ENCODE assay signal across 14 cellular contexts in the genomic region with DNA sequence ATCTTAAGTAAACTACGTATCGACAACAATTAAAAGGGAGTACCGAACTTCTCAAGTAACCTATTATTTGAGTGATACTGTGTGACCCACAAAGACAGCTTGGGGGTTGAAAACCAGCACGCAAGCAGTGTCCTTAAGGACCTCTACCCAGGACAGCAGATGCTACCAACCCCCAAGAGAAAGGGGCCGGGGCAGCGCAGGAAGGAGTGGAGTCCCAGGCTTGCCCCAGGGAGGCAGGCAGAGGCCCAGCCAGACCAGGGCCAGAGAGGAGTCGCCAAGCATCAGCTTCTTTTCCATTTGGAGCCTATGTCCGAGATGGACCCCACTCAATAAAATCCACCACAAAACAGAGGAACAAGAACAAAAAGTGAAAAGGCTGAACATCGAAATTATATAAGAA. TPM values are rescaled to one million over a fixed set of nuclear protein-coding genes. Genes with fewer than 3 reads are reported as not detected.
A peak's percentile ranks its signal among the peaks of the same experiment; 100 is the strongest.
DNase-seq lines count a peak whose midpoint lies in the region; ATAC-seq and TF ChIP-seq lines count a peak whose summit lies in the region.
"Had no signal": no experiment of that assay in that cellular context is flagged by ENCODE, and none has a peak within 500 bp of the region (broad histone marks: within the 10 kb centered on the region; RNA-seq: fewer than 3 reads in every experiment).

No MANE protein-coding gene starts in this region.

- no peak overlapping the region; the same call in 1 of the 2 replicates for H3K4me2 ChIP-seq in GM23338
- no peak overlapping the region for H3K4me2 ChIP-seq in fibroblast of lung (ENCODE audit: extremely low read depth, insufficient read depth, low read length)
- no peak overlapping the region for H3K4me2 ChIP-seq in trophoblast cell (ENCODE audit: low read length)

- H4K12ac ChIP-seq in trophoblast cell (ENCODE audit: low read depth, low read length), result no peak overlapping the region

- no peaks in the 10 kb centered on the region for H3K27me3 ChIP-seq in GM23338 (ENCODE audit: insufficient read depth)
- no peaks in the 10 kb centered on the region for H3K27me3 ChIP-seq in fibroblast of lung (ENCODE audit: control insufficient read depth, insufficient read depth, low read length)
- no peaks in the 10 kb centered on the region for H3K27me3 ChIP-seq in trophoblast cell (ENCODE audit: insufficient read depth, low read length)
- H3K27me3 ChIP-seq: transverse colon had no signal

- H4K8ac ChIP-seq in trophoblast cell (ENCODE audit: low read depth, low read length), result no peak overlapping the region

- H3K79me1 ChIP-seq in trophoblast cell (ENCODE audit: low read length), result no peaks in the 10 kb centered on the region

- H3K4me3 ChIP-seq in GM23338, result peak overlapping the region; percentile 35; the same call in 1 of the 2 replicates
- no peak overlapping the region for H3K4me3 ChIP-seq in fibroblast of lung (replicated peaks in 1 of 4; ENCODE audit: control extremely low read depth in 1 of 4, insufficient read depth in 1 of 4, low read depth in 3 of 4, low read length in 4 of 4)
- H3K4me3 ChIP-seq in trophoblast cell (ENCODE audit: low read depth, low read length), result no peak overlapping the region
- H3K4me3 ChIP-seq: skin epidermis, transverse colon had no signal

- TF ChIP-seq CTCF in GM23338 (conservative IDR thresholded peaks at IDR 0.05; ENCODE audit: low read depth in 2 of 2) (no peak), fibroblast of lung (conservative IDR thresholded peaks at IDR 0.05 in 1 of 2, IDR thresholded peaks at IDR 0.05 in 1 of 2; ENCODE audit: low read depth in 1 of 2, low read length in 2 of 2) (no peak)

- no peak for DNase-seq in GM23338 (ENCODE audit: low spot score)
- DNase-seq in activated T-helper 2 cell treated with anti-CD3 and anti-CD28 coated beads, Interferon-gamma antibody, Interleukin-2, Interleukin-4, amounts not matched to agents 10 μg/mL and 5 μg/mL and 100 μg/mL, durations not matched to agents 14 hours and 24 hours and 36 hours (ENCODE audit: low spot score), result no peak
- no peak for DNase-seq in fibroblast of lung (ENCODE audit: low read depth in 2 of 2)
- no peak for DNase-seq in trophoblast cell
- DNase-seq in NCI-H82 treated with DMSO at 0.1 percent for 48 hours (lab: John Stamatoyannopoulos, UW; ENCODE audit: unreplicated experiment), result no peak
- DNase-seq in NCI-H2081 (lab: John Stamatoyannopoulos, UW), result no peak
- no peak for DNase-seq in activated CD8-positive, alpha-beta memory T cell treated with anti-CD3 and anti-CD28 coated beads, Interleukin-2, amount 10 ng/mL, durations not matched to agents 7 days and 5 days
- DNase-seq: activated CD4-positive, alpha-beta T cell treated with anti-CD3 and anti-CD28 coated beads for 4 hours; occipital lobe; T1000; transverse colon had no signal

- no peak overlapping the region for H3K27ac Mint-ChIP-seq in GM23338
- H3K27ac Mint-ChIP-seq in activated T-helper 2 cell treated with anti-CD3 and anti-CD28 coated beads, Interferon-gamma antibody, Interleukin-2, Interleukin-4, amounts not matched to agents 10 μg/mL and 5 μg/mL and 100 μg/mL, durations not matched to agents 14 hours and 24 hours and 36 hours, result peak overlapping the region; percentile 28
- no peak overlapping the region for H3K27ac Mint-ChIP-seq in activated CD8-positive, alpha-beta memory T cell treated with anti-CD3 and anti-CD28 coated beads, Interleukin-2, amount 10 ng/mL, durations not matched to agents 7 days and 5 days

- H3K9me3 ChIP-seq in fibroblast of lung (ENCODE audit: control insufficient read depth, insufficient read depth, low read depth, low read length) (no peaks in the 10 kb centered on the region), trophoblast cell (ENCODE audit: insufficient read depth, low read depth, low read length) (no peaks in the 10 kb centered on the region)
- H3K9me3 ChIP-seq: transverse colon had no signal

- H3K79me2 ChIP-seq in GM23338 (replicated peaks; ENCODE audit: insufficient read depth), result peaks cover 100% of the 10 kb centered on the region
- peaks cover 94% of the 10 kb centered on the region for H3K79me2 ChIP-seq in fibroblast of lung (ENCODE audit: control insufficient read depth, insufficient read depth, low read length)
- H3K79me2 ChIP-seq in trophoblast cell (ENCODE audit: control insufficient read depth, insufficient read depth, low read length, poor library complexity), result peaks cover 20% of the 10 kb centered on the region

- H3K4me1 ChIP-seq in GM23338 (ENCODE audit: insufficient read depth) (peaks cover 59% of the 10 kb centered on the region), fibroblast of lung (ENCODE audit: control insufficient read depth, extremely low read depth, insufficient read depth, low read length) (peaks cover 8% of the 10 kb centered on the region), trophoblast cell (ENCODE audit: control insufficient read depth in 1 of 2, insufficient read depth in 2 of 2, low read length in 2 of 2) (peaks cover 3 to 4% of the 10 kb centered on the region in 2 experiments)

- H3K36me3 Mint-ChIP-seq in GM23338 (ENCODE audit: low read depth), result peaks cover 40% of the 10 kb centered on the region
- peaks cover 58% of the 10 kb centered on the region for H3K36me3 Mint-ChIP-seq in activated T-helper 2 cell treated with anti-CD3 and anti-CD28 coated beads, Interferon-gamma antibody, Interleukin-2, Interleukin-4, amounts not matched to agents 10 μg/mL and 5 μg/mL and 100 μg/mL, durations not matched to agents 14 hours and 24 hours and 36 hours (ENCODE audit: low read depth)
- peaks cover 39% of the 10 kb centered on the region for H3K36me3 Mint-ChIP-seq in activated CD8-positive, alpha-beta memory T cell treated with anti-CD3 and anti-CD28 coated beads, Interleukin-2, amount 10 ng/mL, durations not matched to agents 7 days and 5 days

- H3K14ac ChIP-seq in trophoblast cell (ENCODE audit: low read length), result no peak overlapping the region

- H3K27ac ChIP-seq in GM23338 (ENCODE audit: low read depth) (peak overlapping the region; percentile 88; the same call in 1 of the 2 replicates), fibroblast of lung (ENCODE audit: insufficient read depth, low read length) (peak overlapping the region; percentile 59), trophoblast cell (ENCODE audit: low read depth, low read length) (no peak overlapping the region)

- no peak overlapping the region for H2BK120ac ChIP-seq in trophoblast cell (ENCODE audit: insufficient read depth, low read length, poor library complexity)

- peaks cover 8% of the 10 kb centered on the region for H3K27me3 Mint-ChIP-seq in GM23338 (ENCODE audit: insufficient read depth, low read depth, poor library complexity)
- H3K27me3 Mint-ChIP-seq in activated T-helper 2 cell treated with anti-CD3 and anti-CD28 coated beads, Interferon-gamma antibody, Interleukin-2, Interleukin-4, amounts not matched to agents 10 μg/mL and 5 μg/mL and 100 μg/mL, durations not matched to agents 14 hours and 24 hours and 36 hours (ENCODE audit: low read depth), result no peaks in the 10 kb centered on the region
- no peaks in the 10 kb centered on the region for H3K27me3 Mint-ChIP-seq in activated CD8-positive, alpha-beta memory T cell treated with anti-CD3 and anti-CD28 coated beads, Interleukin-2, amount 10 ng/mL, durations not matched to agents 7 days and 5 days

- no peak overlapping the region for H2BK12ac ChIP-seq in trophoblast cell (ENCODE audit: low read length)

- no peak overlapping the region for H4K91ac ChIP-seq in trophoblast cell (ENCODE audit: low read depth, low read length)

- no peak overlapping the region for H2AFZ ChIP-seq in GM23338
- no peak overlapping the region for H2AFZ ChIP-seq in fibroblast of lung (ENCODE audit: low read length)
- no peak overlapping the region for H2AFZ ChIP-seq in trophoblast cell (ENCODE audit: insufficient read depth, low read length, poor library complexity)

- intact Hi-C loops in activated T-helper 2 cell treated with anti-CD3 and anti-CD28 coated beads, Interferon-gamma antibody, Interleukin-2, Interleukin-4, amounts not matched to agents 10 μg/mL and 5 μg/mL and 100 μg/mL, durations not matched to agents 14 hours and 24 hours and 36 hours (cut with micrococcal nuclease), result no loop called here

- H3K36me3 ChIP-seq in GM23338 (ENCODE audit: insufficient read depth) (peaks cover 39% of the 10 kb centered on the region), fibroblast of lung (ENCODE audit: control insufficient read depth, insufficient read depth, low read length) (peaks cover 19% of the 10 kb centered on the region), trophoblast cell (ENCODE audit: control insufficient read depth in 1 of 2, insufficient read depth in 2 of 2, low read length in 2 of 2) (peaks cover 32% of the 10 kb centered on the region in 2 experiments)

- no peaks in the 10 kb centered on the region for H3K9me3 Mint-ChIP-seq in GM23338
- no peaks in the 10 kb centered on the region for H3K9me3 Mint-ChIP-seq in activated T-helper 2 cell treated with anti-CD3 and anti-CD28 coated beads, Interferon-gamma antibody, Interleukin-2, Interleukin-4, amounts not matched to agents 10 μg/mL and 5 μg/mL and 100 μg/mL, durations not matched to agents 14 hours and 24 hours and 36 hours
- H3K9me3 Mint-ChIP-seq in activated CD8-positive, alpha-beta memory T cell treated with anti-CD3 and anti-CD28 coated beads, Interleukin-2, amount 10 ng/mL, durations not matched to agents 7 days and 5 days (ENCODE audit: low read depth), result no peaks in the 10 kb centered on the region

- H3F3A ChIP-seq in GM23338 (replicated peaks; ENCODE audit: low read depth), result peaks cover 52% of the 10 kb centered on the region

- CTCF ChIA-PET in activated CD8-positive, alpha-beta memory T cell treated with anti-CD3 and anti-CD28 coated beads, Interleukin-2, amount 10 ng/mL, durations not matched to agents 7 days and 5 days (lab: Charles Lee), result interaction anchor here (0.8 to 18.3 kb wide), 4 partner anchors 10 to 41 kb away, joined by 3 to 268 read pairs (median 4); no protein-coding TSS in a partner anchor

- no CpG with 5 or more reads among the region's 9 CpGs for WGBS in trophoblast cell (ENCODE audit: extremely low coverage, insufficient coverage, insufficient read length)

- H3K9me2 ChIP-seq in GM23338 (ENCODE audit: insufficient read depth), result no peaks in the 10 kb centered on the region

- H3K9ac ChIP-seq in fibroblast of lung (ENCODE audit: insufficient read depth, low read length) (no peak overlapping the region), trophoblast cell (ENCODE audit: low read length) (no peak overlapping the region)

- H4K20me1 ChIP-seq in GM23338 (replicated peaks; ENCODE audit: insufficient read depth) (peaks cover 87% of the 10 kb centered on the region), fibroblast of lung (ENCODE audit: control insufficient read depth, extremely low read depth, insufficient read depth, low read length) (peaks cover 4% of the 10 kb centered on the region)

- H3K18ac ChIP-seq in trophoblast cell (ENCODE audit: low read length), result no peak overlapping the region

- no peak overlapping the region for H2BK5ac ChIP-seq in trophoblast cell (ENCODE audit: low read depth, low read length, poor library complexity)

- H3K23ac ChIP-seq in trophoblast cell (ENCODE audit: low read length), result no peak overlapping the region

- no peak overlapping the region for H3K4me3 Mint-ChIP-seq in GM23338
- no peak overlapping the region for H3K4me3 Mint-ChIP-seq in activated T-helper 2 cell treated with anti-CD3 and anti-CD28 coated beads, Interferon-gamma antibody, Interleukin-2, Interleukin-4, amounts not matched to agents 10 μg/mL and 5 μg/mL and 100 μg/mL, durations not matched to agents 14 hours and 24 hours and 36 hours (ENCODE audit: low read depth)
- H3K4me3 Mint-ChIP-seq in activated CD8-positive, alpha-beta memory T cell treated with anti-CD3 and anti-CD28 coated beads, Interleukin-2, amount 10 ng/mL, durations not matched to agents 7 days and 5 days, result no peak overlapping the region

- no peak overlapping the region for H2AK5ac ChIP-seq in trophoblast cell (ENCODE audit: low read length)

- H3K4ac ChIP-seq in trophoblast cell (ENCODE audit: low read depth, low read length), result peak overlapping the region; percentile 95

- ATAC-seq in GM23338, result peak; percentile 18
- no peak for ATAC-seq in HG03354 (IDR thresholded peaks at IDR 0.05; ENCODE audit: poor library complexity, severe bottlenecking, unreplicated experiment)
- ATAC-seq in activated CD8-positive, alpha-beta memory T cell treated with anti-CD3 and anti-CD28 coated beads, Interleukin-2, amount 10 ng/mL, durations not matched to agents 7 days and 5 days, result no peak

- H3K4me1 Mint-ChIP-seq in GM23338, result peaks cover 56% of the 10 kb centered on the region
- H3K4me1 Mint-ChIP-seq in activated T-helper 2 cell treated with anti-CD3 and anti-CD28 coated beads, Interferon-gamma antibody, Interleukin-2, Interleukin-4, amounts not matched to agents 10 μg/mL and 5 μg/mL and 100 μg/mL, durations not matched to agents 14 hours and 24 hours and 36 hours (ENCODE audit: low read depth), result peaks cover 43% of the 10 kb centered on the region
- peaks cover 60% of the 10 kb centered on the region for H3K4me1 Mint-ChIP-seq in activated CD8-positive, alpha-beta memory T cell treated with anti-CD3 and anti-CD28 coated beads, Interleukin-2, amount 10 ng/mL, durations not matched to agents 7 days and 5 days

RNA-seq across cellular contexts. Expression of gene DIDO1, which starts 11.9 kb away (rescaled TPM):
- 147 and 162 TPM in 2 replicates for total RNA-seq in GM23338 (2014; rRNA removed; shearing (Covaris generic))
- polyA plus RNA-seq in GM23338 (2016; fragmentation: Nextera tagmentation; extraction: Ambion mirVana) (61.5 and 72.4 TPM in 2 replicates), fibroblast of lung (25.9 and 28.8 TPM in 2 replicates)
- total RNA-seq in activated T-helper 2 cell treated with anti-CD3 and anti-CD28 coated beads, Interferon-gamma antibody, Interleukin-2, Interleukin-4, amounts not matched to agents 10 μg/mL and 5 μg/mL and 100 μg/mL, durations not matched to agents 14 hours and 24 hours and 36 hours, result 57.9 and 59.8 TPM in 2 replicates
- total RNA-seq in fibroblast of lung, result 27.7 and 33.2 TPM in 2 replicates
- 23.1 and 23.5 TPM in 2 replicates for polyA plus RNA-seq in fibroblast of lung (2012)
- 24.0 and 26.3 TPM in 2 replicates for polyA minus RNA-seq in fibroblast of lung (ENCODE audit: low replicate concordance)
- 31.7 and 32.7 TPM in 2 replicates for polyA plus RNA-seq in trophoblast cell (2013)
- total RNA-seq in activated CD8-positive, alpha-beta memory T cell treated with anti-CD3 and anti-CD28 coated beads, Interleukin-2, amount 10 ng/mL, durations not matched to agents 7 days and 5 days, result 10 to 100 TPM; 64.6 to 87.0 TPM

RNA-seq across cellular contexts. Expression of gene GID8, which starts 23.5 kb away (rescaled TPM):
- 102 and 106 TPM in 2 replicates for total RNA-seq in GM23338 (2014; rRNA removed; shearing (Covaris generic))
- polyA plus RNA-seq in GM23338 (2016; fragmentation: Nextera tagmentation; extraction: Ambion mirVana), result 41.7 and 41.8 TPM in 2 replicates
- 50.5 and 53.7 TPM in 2 replicates for total RNA-seq in activated T-helper 2 cell treated with anti-CD3 and anti-CD28 coated beads, Interferon-gamma antibody, Interleukin-2, Interleukin-4, amounts not matched to agents 10 μg/mL and 5 μg/mL and 100 μg/mL, durations not matched to agents 14 hours and 24 hours and 36 hours
- 33.9 and 38.8 TPM in 2 replicates for total RNA-seq in fibroblast of lung
- polyA plus RNA-seq in fibroblast of lung, result 23.0 and 25.5 TPM in 2 replicates
- polyA plus RNA-seq in fibroblast of lung (2012), result 19.7 and 21.3 TPM in 2 replicates
- 20.3 and 26.3 TPM in 2 replicates for polyA minus RNA-seq in fibroblast of lung (ENCODE audit: low replicate concordance)
- polyA plus RNA-seq in trophoblast cell (2013), result 37.2 and 37.5 TPM in 2 replicates
- 10 to 100 TPM; 29.8 to 36.8 TPM for total RNA-seq in activated CD8-positive, alpha-beta memory T cell treated with anti-CD3 and anti-CD28 coated beads, Interleukin-2, amount 10 ng/mL, durations not matched to agents 7 days and 5 days

RNA-seq across cellular contexts. Expression of gene SLC17A9, which starts 38.1 kb away (rescaled TPM):
- 24.2 and 32.0 TPM in 2 replicates for total RNA-seq in GM23338 (2014; rRNA removed; shearing (Covaris generic))
- polyA plus RNA-seq in GM23338 (2016; fragmentation: Nextera tagmentation; extraction: Ambion mirVana) (36.1 and 39.3 TPM in 2 replicates), fibroblast of lung (3.4 and 6.8 TPM in 2 replicates)
- 20.2 and 21.4 TPM in 2 replicates for total RNA-seq in activated T-helper 2 cell treated with anti-CD3 and anti-CD28 coated beads, Interferon-gamma antibody, Interleukin-2, Interleukin-4, amounts not matched to agents 10 μg/mL and 5 μg/mL and 100 μg/mL, durations not matched to agents 14 hours and 24 hours and 36 hours
- total RNA-seq in fibroblast of lung, result 3.3 and 6.4 TPM in 2 replicates
- polyA plus RNA-seq in fibroblast of lung (2012), result 6.3 and 9.8 TPM in 2 replicates
- polyA minus RNA-seq in fibroblast of lung (ENCODE audit: low replicate concordance), result 4.1 and 7.8 TPM in 2 replicates
- 1.5 and 1.6 TPM in 2 replicates for polyA plus RNA-seq in trophoblast cell (2013)
- 10 to 100 TPM; 26.1 to 34.1 TPM for total RNA-seq in activated CD8-positive, alpha-beta memory T cell treated with anti-CD3 and anti-CD28 coated beads, Interleukin-2, amount 10 ng/mL, durations not matched to agents 7 days and 5 days
- total RNA-seq: M059J had no signal

RNA-seq across cellular contexts. Expression of gene TCFL5, which starts 52.8 kb away (rescaled TPM):
- total RNA-seq in GM23338 (2014; rRNA removed; shearing (Covaris generic)), result 18.8 and 19.3 TPM in 2 replicates
- 5.4 and 5.8 TPM in 2 replicates for polyA plus RNA-seq in GM23338 (2016; fragmentation: Nextera tagmentation; extraction: Ambion mirVana)
- total RNA-seq in activated T-helper 2 cell treated with anti-CD3 and anti-CD28 coated beads, Interferon-gamma antibody, Interleukin-2, Interleukin-4, amounts not matched to agents 10 μg/mL and 5 μg/mL and 100 μg/mL, durations not matched to agents 14 hours and 24 hours and 36 hours, result 5.7 and 7.1 TPM in 2 replicates
- 13.7 and 15.2 TPM in 2 replicates for total RNA-seq in fibroblast of lung
- polyA plus RNA-seq in fibroblast of lung, result 9.8 and 11.1 TPM in 2 replicates
- 8.3 and 8.9 TPM in 2 replicates for polyA plus RNA-seq in fibroblast of lung (2012)
- polyA minus RNA-seq in fibroblast of lung (ENCODE audit: low replicate concordance), result 0.89 and 0.94 TPM in 2 replicates
- 4.6 and 5.0 TPM in 2 replicates for polyA plus RNA-seq in trophoblast cell (2013)
- 1 to 10 TPM; 6.6 to 6.7 TPM for total RNA-seq in activated CD8-positive, alpha-beta memory T cell treated with anti-CD3 and anti-CD28 coated beads, Interleukin-2, amount 10 ng/mL, durations not matched to agents 7 days and 5 days
